4 cellular contexts compared by ENCODE assay signal in genomic region chr2:51469102-51469501, GRCh38.
A peak's percentile ranks its signal among the peaks of the same experiment; 100 is the strongest.
TF ChIP-seq lines count a peak whose summit lies in the region.

No MANE protein-coding gene starts in this region.

TF ChIP-seq in HepG2, 621 proteins besides CTCF, POLR2A, EP300 and RAD21 (continues in another document):
- no peak for TF ChIP-seq HDAC6 (IDR thresholded peaks at IDR 0.05; ENCODE audit: low read depth, low read length)
- no peak for TF ChIP-seq FOXO4 (CRISPR knock-in tag; conservative IDR thresholded peaks at IDR 0.05)
- TF ChIP-seq ZNF235 (CRISPR knock-in tag; IDR thresholded peaks at IDR 0.05; ENCODE audit: borderline replicate concordance) = no peak
- TF ChIP-seq SPEN (CRISPR knock-in tag; IDR thresholded peaks at IDR 0.05; ENCODE audit: low read depth) = no peak
- peak; percentile 70 for TF ChIP-seq MAFF (IDR thresholded peaks at IDR 0.05; ENCODE audit: low read depth, low read length)
- TF ChIP-seq UBTF (CRISPR knock-in tag; IDR thresholded peaks at IDR 0.05) = no peak
- no peak for TF ChIP-seq ZNF124 (CRISPR knock-in tag; IDR thresholded peaks at IDR 0.05)
- no peak for TF ChIP-seq ZC3H13 (CRISPR knock-in tag; IDR thresholded peaks at IDR 0.05)
- TF ChIP-seq MAFK (conservative IDR thresholded peaks at IDR 0.05 in 1 of 2, IDR thresholded peaks at IDR 0.05 in 1 of 2; ENCODE audit: low read length in 2 of 2) = peak; percentile 67 to 79
- TF ChIP-seq ZNF224 (CRISPR knock-in tag; IDR thresholded peaks at IDR 0.05) = no peak
- TF ChIP-seq FLYWCH1 (CRISPR knock-in tag; IDR thresholded peaks at IDR 0.05) = no peak
- no peak for TF ChIP-seq ZNF383 (CRISPR knock-in tag; IDR thresholded peaks at IDR 0.05; ENCODE audit: borderline replicate concordance)
- no peak for TF ChIP-seq RCOR2 (CRISPR knock-in tag; IDR thresholded peaks at IDR 0.05)

TF ChIP-seq in A549, 52 proteins besides CTCF, POLR2A, EP300 and RAD21:
- TF ChIP-seq ZNF302 (CRISPR knock-in tag; IDR thresholded peaks at IDR 0.05) (no peak), MAFK (IDR thresholded peaks at IDR 0.05; ENCODE audit: partially characterized antibody) (peak; percentile 71)

TF ChIP-seq in IMR-90, 13 proteins besides CTCF, POLR2A, EP300 and RAD21:
- peak; percentile 52 for TF ChIP-seq MAFK (IDR thresholded peaks at IDR 0.05; ENCODE audit: low read depth, low read length)
- TF ChIP-seq SMC3 (IDR thresholded peaks at IDR 0.05; ENCODE audit: low read depth, low read length) = no peak
TF ChIP-seq in IMR-90: peak in this region for 1.

TF ChIP-seq in K562, 482 proteins besides CTCF, POLR2A, EP300 and RAD21:
- TF ChIP-seq DIDO1 (tag; IDR thresholded peaks at IDR 0.05; ENCODE audit: low read depth) (no peak), ZNF316 (IDR thresholded peaks at IDR 0.05) (peak; percentile 51; the same call in 1 of the 2 replicates), BRD9 (IDR thresholded peaks at IDR 0.05; ENCODE audit: low read depth, partially characterized antibody) (no peak), BACH1 (tag; IDR thresholded peaks at IDR 0.05) (no peak)
TF ChIP-seq in K562: peak in this region for 1.
